8 cellular contexts compared by ENCODE assay signal in the genomic region with DNA sequence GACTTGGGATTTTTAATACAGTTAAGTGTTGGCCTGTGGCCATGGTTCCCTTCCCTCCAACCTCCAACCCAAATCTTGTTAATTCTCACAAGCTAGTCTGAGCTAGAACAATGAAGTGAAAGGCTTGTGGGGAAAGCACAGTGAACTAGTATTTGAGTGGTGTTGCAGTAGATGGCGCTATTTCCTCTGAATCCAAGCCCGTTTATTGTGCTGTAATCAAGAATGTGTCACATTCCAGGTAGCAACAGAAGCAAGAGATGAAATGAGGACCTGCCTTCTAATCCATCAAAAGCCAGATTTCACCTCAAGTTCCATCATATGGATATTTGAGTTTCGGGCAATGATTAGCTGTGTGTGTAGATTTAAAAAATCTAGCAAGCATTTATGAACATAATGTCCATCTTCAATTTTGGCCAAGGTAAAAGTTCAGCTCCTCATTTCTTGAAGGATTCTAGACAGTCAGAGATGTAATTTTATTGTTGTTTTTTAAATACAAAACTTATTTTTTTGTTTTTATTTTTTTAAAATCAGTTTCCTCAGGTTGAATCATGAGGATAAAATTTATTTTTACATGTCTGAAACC.
DNase-seq lines count a peak whose midpoint lies in the region; ATAC-seq and TF ChIP-seq lines count a peak whose summit lies in the region.

No MANE protein-coding gene starts in this region.

- ATAC-seq in GM19455 (IDR thresholded peaks at IDR 0.05; ENCODE audit: unreplicated experiment) (no peak), HG02610 (IDR thresholded peaks at IDR 0.05; ENCODE audit: unreplicated experiment) (no peak)

- DNase-seq in COLO829 (ENCODE audit: low spot score) (peak; percentile 13), GM23248 (peak; percentile 38), NCI-H2081 treated with DMSO at 0.1 percent for 48 hours (lab: John Stamatoyannopoulos, UW) (peak; percentile 60), iPS DF 6.9 (ENCODE audit: low read depth, low spot score) (peak; percentile 60), uterus (no peak)
- DNase-seq in activated CD4-positive, alpha-beta memory T cell treated with anti-CD3 and anti-CD28 coated beads, Interleukin-2, amount 10 ng/mL, durations not matched to agents 7 days and 5 days: peak; percentile 18

- peaks cover 14% of the 10 kb centered on the region for H3K27me3 Mint-ChIP-seq in activated CD4-positive, alpha-beta memory T cell treated with anti-CD3 and anti-CD28 coated beads, Interleukin-2, amount 10 ng/mL, durations not matched to agents 7 days and 5 days

- H3K4me3 ChIP-seq in GM23248: no peak overlapping the region
- H3K4me3 ChIP-seq in iPS DF 6.9 (ENCODE audit: low read length): no peak overlapping the region
- no peak overlapping the region for H3K4me3 ChIP-seq in uterus

- no peaks in the 10 kb centered on the region for H4K20me1 ChIP-seq in GM23248 (ENCODE audit: insufficient read depth)

- no peak overlapping the region for H3K4me2 ChIP-seq in GM23248 (ENCODE audit: unreplicated experiment)

- H3K27me3 ChIP-seq in GM23248 (replicated peaks; ENCODE audit: insufficient read depth): no peaks in the 10 kb centered on the region
- no peaks in the 10 kb centered on the region for H3K27me3 ChIP-seq in iPS DF 6.9 (ENCODE audit: control insufficient read depth, insufficient read depth, low read length)
- H3K27me3 ChIP-seq in uterus: no peaks in the 10 kb centered on the region

- no peaks in the 10 kb centered on the region for H3K4me1 ChIP-seq in GM23248 (ENCODE audit: insufficient read depth)
- no peaks in the 10 kb centered on the region for H3K4me1 ChIP-seq in iPS DF 6.9 (ENCODE audit: control insufficient read depth, insufficient read depth, low read length)
- H3K4me1 ChIP-seq in uterus: no peaks in the 10 kb centered on the region

- no peak overlapping the region for H3K27ac Mint-ChIP-seq in activated CD4-positive, alpha-beta memory T cell treated with anti-CD3 and anti-CD28 coated beads, Interleukin-2, amount 10 ng/mL, durations not matched to agents 7 days and 5 days

- H3K9me3 Mint-ChIP-seq in activated CD4-positive, alpha-beta memory T cell treated with anti-CD3 and anti-CD28 coated beads, Interleukin-2, amount 10 ng/mL, durations not matched to agents 7 days and 5 days: no peaks in the 10 kb centered on the region

- CTCF ChIA-PET in activated CD4-positive, alpha-beta memory T cell treated with anti-CD3 and anti-CD28 coated beads, Interleukin-2, amount 10 ng/mL, durations not matched to agents 7 days and 5 days (lab: Charles Lee): interaction anchor here (1.1 to 1.7 kb wide), 4 partner anchors 8 to 90 kb away, joined by 3 to 9 read pairs (median 4); no protein-coding TSS in a partner anchor

- H3K9me3 ChIP-seq in GM23248 (ENCODE audit: low read depth) (no peaks in the 10 kb centered on the region), iPS DF 6.9 (ENCODE audit: control insufficient read depth, insufficient read depth, low read length) (no peaks in the 10 kb centered on the region), uterus (no peaks in the 10 kb centered on the region)

- H3K79me2 ChIP-seq in GM23248 (ENCODE audit: insufficient read depth): no peaks in the 10 kb centered on the region

- no peaks in the 10 kb centered on the region for H3F3A ChIP-seq in GM23248 (ENCODE audit: insufficient read depth)

- H2AFZ ChIP-seq in GM23248: no peak overlapping the region

- H3K4me3 Mint-ChIP-seq in activated CD4-positive, alpha-beta memory T cell treated with anti-CD3 and anti-CD28 coated beads, Interleukin-2, amount 10 ng/mL, durations not matched to agents 7 days and 5 days: no peak overlapping the region

- 20 to 25% methylated on average over 3 of the region's 3 CpGs for WGBS in GM23248 (ENCODE audit: low coverage in 1 of 2, low lambda C conversion rate in 2 of 2, missing lambda C conversion rate in 2 of 2), 2 experiments
- no CpG with 5 or more reads among the region's 3 CpGs for WGBS in iPS DF 6.9 (ENCODE audit: insufficient coverage, insufficient read length)

- in situ Hi-C loops in GM23248 (cut with MboI): no loop called here

- H3K36me3 ChIP-seq in GM23248 (ENCODE audit: low read depth) (no peaks in the 10 kb centered on the region), iPS DF 6.9 (ENCODE audit: control insufficient read depth, insufficient read depth, low read length) (no peaks in the 10 kb centered on the region), uterus (no peaks in the 10 kb centered on the region)

- POLR2A ChIA-PET in activated CD4-positive, alpha-beta memory T cell treated with anti-CD3 and anti-CD28 coated beads, Interleukin-2, amount 10 ng/mL, durations not matched to agents 7 days and 5 days (lab: Charles Lee): no interaction called here

- H3K27ac ChIP-seq in GM23248: no peak overlapping the region
- H3K27ac ChIP-seq in iPS DF 6.9 (ENCODE audit: low read length): no peak overlapping the region
- H3K27ac ChIP-seq in uterus: no peak overlapping the region

- no peak overlapping the region for H3K9ac ChIP-seq in GM23248

- intact Hi-C loops in uterus (cut with DNase I; ENCODE audit: low total_unique reads): no loop called here

- TF ChIP-seq CTCF in uterus (IDR thresholded peaks at IDR 0.05): peak in 3 of 4 experiments; percentile 37 to 51 (median 47)

- H3K9me2 ChIP-seq in GM23248 (ENCODE audit: insufficient read depth): no peaks in the 10 kb centered on the region

- TF ChIP-seq POLR2A in uterus (IDR thresholded peaks at IDR 0.05): no peak

- no peaks in the 10 kb centered on the region for H3K4me1 Mint-ChIP-seq in activated CD4-positive, alpha-beta memory T cell treated with anti-CD3 and anti-CD28 coated beads, Interleukin-2, amount 10 ng/mL, durations not matched to agents 7 days and 5 days

- no peaks in the 10 kb centered on the region for H3K36me3 Mint-ChIP-seq in activated CD4-positive, alpha-beta memory T cell treated with anti-CD3 and anti-CD28 coated beads, Interleukin-2, amount 10 ng/mL, durations not matched to agents 7 days and 5 days (ENCODE audit: low read depth)

Comparison
In these comparisons a context has a peak if more than half of its experiments do, and no peak if none do; other contexts are left out.
1. DNase-seq: peak in COLO829 (single experiment), GM23248 (single experiment), NCI-H2081 treated with DMSO at 0.1 percent for 48 hours (single experiment), activated CD4-positive, alpha-beta memory T cell treated with anti-CD3 and anti-CD28 coated beads, Interleukin-2, amount 10 ng/mL, durations not matched to agents 7 days and 5 days (single experiment) and iPS DF 6.9 (single experiment); none in uterus (0 of 2).